22 cellular contexts compared by ENCODE assay signal in the genomic region with DNA sequence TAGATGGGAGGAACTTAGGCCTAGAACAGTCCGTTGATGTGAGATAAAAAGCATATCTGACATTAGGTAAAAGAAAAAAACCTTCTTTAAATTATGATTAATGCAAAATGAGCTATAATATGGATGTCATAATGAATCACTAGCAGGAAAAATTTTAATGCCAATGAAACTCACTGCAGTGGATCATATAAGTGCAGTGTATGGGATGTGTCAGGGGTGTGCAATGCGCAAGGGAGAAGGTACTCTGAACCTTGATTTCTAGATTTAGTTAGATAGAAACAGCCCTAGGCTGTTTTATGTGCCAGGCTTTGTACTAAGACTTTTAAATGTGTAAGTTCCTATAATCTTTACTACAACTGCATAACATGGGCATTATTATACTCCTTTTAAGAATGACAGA.
A peak's percentile ranks its signal among the peaks of the same experiment; 100 is the strongest.
DNase-seq lines count a peak whose midpoint lies in the region; ATAC-seq and TF ChIP-seq lines count a peak whose summit lies in the region.
"Had no signal": no experiment of that assay in that cellular context is flagged by ENCODE, and none has a peak within 500 bp of the region (broad histone marks: within the 10 kb centered on the region; RNA-seq: fewer than 3 reads in every experiment).

No MANE protein-coding gene starts in this region.

- peak overlapping the region; percentile 34 for H3K27ac ChIP-seq in VCaP
- H3K27ac ChIP-seq: BLaER1 had no signal

- H3K4me3 ChIP-seq in epithelial cell of esophagus (ENCODE audit: low read length) = no peak overlapping the region
- H3K4me3 ChIP-seq: BLaER1, GM12878 had no signal

- ATAC-seq in GM18498 (IDR thresholded peaks at IDR 0.05; ENCODE audit: unreplicated experiment) (no peak), GM19463 (IDR thresholded peaks at IDR 0.05; ENCODE audit: unreplicated experiment) (no peak)
- ATAC-seq: GM12878 had no signal

- TF ChIP-seq CTCF in VCaP (conservative IDR thresholded peaks at IDR 0.05) = no peak
- no peak for TF ChIP-seq CTCF in epithelial cell of esophagus (IDR thresholded peaks at IDR 0.05; ENCODE audit: insufficient read depth, low read depth, low read length, missing control alignments)

- peak; percentile 33 for DNase-seq in epithelial cell of esophagus (ENCODE audit: low read depth)
- no peak for DNase-seq in activated T-cell treated with anti-CD3 and anti-CD28 coated beads, Interleukin-2, amount 50 U/mL, for 48 hours
- DNase-seq: 8988T; ACHN; BE2C; C1 segment of cervical spinal cord; CD4-positive, alpha-beta memory T cell; CD4-positive, CD25-positive, alpha-beta regulatory T cell; CD8-positive, alpha-beta memory T cell; COR-L47; DMS 273 treated with DMSO at 0.1 percent for 48 hours; DMS153; DMS53; DMS79; DND-41; EL; GDM1 had no signal
